Comparison of ENCODE assay signal across 28 cellular contexts in genomic region chr11:78720281-78720989, GRCh38.
"Had no signal": no experiment of that assay in that cellular context is flagged by ENCODE, and none has a peak within 500 bp of the region (broad histone marks: within the 10 kb centered on the region; RNA-seq: fewer than 3 reads in every experiment).

No MANE protein-coding gene starts in this region.

- DNase-seq: Karpas-422, KBM-7, MM.1S, MV-4-11, NCI-H1092, NCI-H1105, NCI-H1417 treated with DMSO at 0.1 percent for 48 hours, NCI-H1436 treated with DMSO at 0.1 percent for 48 hours, NCI-H1694 treated with DMSO at 0.1 percent for 48 hours, NCI-H187 treated with DMSO at 0.1 percent for 48 hours, NCI-H2029, NCI-H2081, NCI-H2227 treated with DMSO at 0.1 percent for 48 hours, NCI-H345, NCI-H446, NCI-H510A treated with DMSO at 0.1 percent for 48 hours, NCI-H524 treated with DMSO at 0.1 percent for 48 hours, NCI-H526 treated with DMSO at 0.1 percent for 48 hours, NCI-H774, PC-9, SHP77, SIG-M5, SJCRH30 had no signal

- H3K4me1 ChIP-seq: SJCRH30 had no signal

- H3K27me3 ChIP-seq: SJCRH30 had no signal

- H3K9me3 ChIP-seq: SJCRH30 had no signal

- H3K27ac ChIP-seq: KMS-11, PC-9, RWPE1, SJCRH30, SK-N-MC had no signal

- ATAC-seq: Panc1, SK-N-SH treated with all-trans-retinoic acid at 6 μM for 48 hours had no signal

- H3K4me3 ChIP-seq: PC-9, SJCRH30, SK-N-MC had no signal

- H3K36me3 ChIP-seq: SJCRH30 had no signal
